In genomic region chr12:57491393-57492280, GRCh38 we compare ENCODE assay signal across 12 cellular contexts. TPM values are rescaled to one million over a fixed set of nuclear protein-coding genes. Genes with fewer than 3 reads are reported as not detected.
DNase-seq lines count a peak whose midpoint lies in the region; ATAC-seq and TF ChIP-seq lines count a peak whose summit lies in the region.
"Had no signal": no experiment of that assay in that cellular context is flagged by ENCODE, and none has a peak within 500 bp of the region (broad histone marks: within the 10 kb centered on the region; RNA-seq: fewer than 3 reads in every experiment).

No MANE protein-coding gene starts in this region.

- peaks cover 37% of the 10 kb centered on the region for H3K79me2 ChIP-seq in KMS-11 (ENCODE audit: insufficient read depth, low read depth)
- H3K79me2 ChIP-seq in osteoblast (ENCODE audit: insufficient read depth, low read length), result peaks cover 42% of the 10 kb centered on the region

- peaks cover 2% of the 10 kb centered on the region for H3K27me3 Mint-ChIP-seq in activated CD4-positive, alpha-beta T cell treated with anti-CD3 and anti-CD28 coated beads, Interleukin-2, amount 10 ng/mL, durations not matched to agents 24 days and 14 days
- H3K27me3 Mint-ChIP-seq in activated T-helper 2 cell treated with anti-CD3 and anti-CD28 coated beads, Interferon-gamma antibody, Interleukin-2, Interleukin-4, amounts not matched to agents 10 μg/mL and 5 μg/mL and 100 μg/mL, durations not matched to agents 14 hours and 24 hours and 36 hours (ENCODE audit: low read depth), result no peaks in the 10 kb centered on the region

- H3K9me3 ChIP-seq in osteoblast (ENCODE audit: low read depth, low read length), result no peaks in the 10 kb centered on the region
- H3K9me3 ChIP-seq: transverse colon had no signal

- H3K4me3 ChIP-seq in KMS-11 (IDR thresholded peaks at IDR 0.05; ENCODE audit: insufficient read depth, low read depth, low read length) (no peak overlapping the region), osteoblast (ENCODE audit: insufficient read depth, low read length) (no peak overlapping the region)
- H3K4me3 ChIP-seq: transverse colon had no signal

- H3K27me3 ChIP-seq in KMS-11 (ENCODE audit: insufficient read depth, low read depth) (no peaks in the 10 kb centered on the region), osteoblast (ENCODE audit: insufficient read depth, low read length) (no peaks in the 10 kb centered on the region)
- H3K27me3 ChIP-seq: transverse colon had no signal

- ATAC-seq in GM18502 (IDR thresholded peaks at IDR 0.05; ENCODE audit: poor library complexity, unreplicated experiment), result no peak
- ATAC-seq: left ventricle myocardium superior had no signal

- H3K9ac ChIP-seq in KMS-11, result no peak overlapping the region

- H3K9me3 Mint-ChIP-seq in activated CD4-positive, alpha-beta T cell treated with anti-CD3 and anti-CD28 coated beads, Interleukin-2, amount 10 ng/mL, durations not matched to agents 24 days and 14 days, result no peaks in the 10 kb centered on the region
- no peaks in the 10 kb centered on the region for H3K9me3 Mint-ChIP-seq in activated T-helper 2 cell treated with anti-CD3 and anti-CD28 coated beads, Interferon-gamma antibody, Interleukin-2, Interleukin-4, amounts not matched to agents 10 μg/mL and 5 μg/mL and 100 μg/mL, durations not matched to agents 14 hours and 24 hours and 36 hours

- H3K4me2 ChIP-seq in KMS-11, result no peak overlapping the region
- H3K4me2 ChIP-seq in osteoblast (ENCODE audit: insufficient read depth, low read length), result no peak overlapping the region

- peaks cover 27% of the 10 kb centered on the region; the same call in 1 of the 2 replicates for H3K36me3 ChIP-seq in KMS-11 (ENCODE audit: insufficient read depth)
- H3K36me3 ChIP-seq in osteoblast (ENCODE audit: insufficient read depth, low read length), result peaks cover 37% of the 10 kb centered on the region

- peak overlapping the region; percentile 8 for H3K4me3 Mint-ChIP-seq in activated CD4-positive, alpha-beta T cell treated with anti-CD3 and anti-CD28 coated beads, Interleukin-2, amount 10 ng/mL, durations not matched to agents 24 days and 14 days
- H3K4me3 Mint-ChIP-seq in activated T-helper 2 cell treated with anti-CD3 and anti-CD28 coated beads, Interferon-gamma antibody, Interleukin-2, Interleukin-4, amounts not matched to agents 10 μg/mL and 5 μg/mL and 100 μg/mL, durations not matched to agents 14 hours and 24 hours and 36 hours (ENCODE audit: low read depth), result peak overlapping the region; percentile 19

- H2AFZ ChIP-seq in KMS-11 (ENCODE audit: low read depth) (no peak overlapping the region), osteoblast (ENCODE audit: low read length) (no peak overlapping the region)

- H3K27ac ChIP-seq in KMS-11, result peak overlapping the region; percentile 1; the same call in 1 of the 2 replicates
- no peak overlapping the region for H3K27ac ChIP-seq in osteoblast (ENCODE audit: low read depth, low read length)
- H3K27ac ChIP-seq: transverse colon had no signal

- H4K20me1 ChIP-seq in KMS-11 (ENCODE audit: insufficient read depth) (no peaks in the 10 kb centered on the region), osteoblast (ENCODE audit: insufficient read depth, low read length) (peaks cover 12% of the 10 kb centered on the region)

- peak; percentile 76 for TF ChIP-seq CTCF in KMS-11 (conservative IDR thresholded peaks at IDR 0.05; ENCODE audit: low read depth, low read length)
- TF ChIP-seq CTCF in osteoblast (IDR thresholded peaks at IDR 0.05; ENCODE audit: extremely low read depth, low read depth, low read length), result peak; percentile 14

- peaks cover 26% of the 10 kb centered on the region for H3K4me1 Mint-ChIP-seq in activated CD4-positive, alpha-beta T cell treated with anti-CD3 and anti-CD28 coated beads, Interleukin-2, amount 10 ng/mL, durations not matched to agents 24 days and 14 days
- H3K4me1 Mint-ChIP-seq in activated T-helper 2 cell treated with anti-CD3 and anti-CD28 coated beads, Interferon-gamma antibody, Interleukin-2, Interleukin-4, amounts not matched to agents 10 μg/mL and 5 μg/mL and 100 μg/mL, durations not matched to agents 14 hours and 24 hours and 36 hours (ENCODE audit: low read depth), result peaks cover 18% of the 10 kb centered on the region

- DNase-seq in activated CD4-positive, alpha-beta T cell treated with anti-CD3 and anti-CD28 coated beads, Interleukin-2, amount 10 ng/mL, durations not matched to agents 24 days and 14 days, result no peak
- no peak for DNase-seq in activated CD4-positive, alpha-beta T cell treated with anti-CD3 and anti-CD28 coated beads, Interleukin-2, amount 50 U/mL, for 48 hours
- no peak for DNase-seq in activated T-helper 2 cell treated with anti-CD3 and anti-CD28 coated beads, Interferon-gamma antibody, Interleukin-2, Interleukin-4, amounts not matched to agents 10 μg/mL and 5 μg/mL and 100 μg/mL, durations not matched to agents 14 hours and 24 hours and 36 hours (ENCODE audit: low spot score)
- DNase-seq in osteoblast (ENCODE audit: insufficient read length, low spot score, missing footprints) (no peak), RPMI8226 (no peak), hypothalamus (lab: John Stamatoyannopoulos, UW) (no peak)
- DNase-seq: activated CD4-positive, alpha-beta T cell treated with anti-CD3 and anti-CD28 coated beads for 48 hours; left ventricle myocardium superior; NCI-H2029 treated with DMSO at 0.1 percent for 48 hours; transverse colon had no signal

- intact Hi-C loops in activated CD4-positive, alpha-beta T cell treated with anti-CD3 and anti-CD28 coated beads, Interleukin-2, amount 10 ng/mL, durations not matched to agents 24 days and 14 days (cut with micrococcal nuclease), result no loop called here
- intact Hi-C loops in activated T-helper 2 cell treated with anti-CD3 and anti-CD28 coated beads, Interferon-gamma antibody, Interleukin-2, Interleukin-4, amounts not matched to agents 10 μg/mL and 5 μg/mL and 100 μg/mL, durations not matched to agents 14 hours and 24 hours and 36 hours (cut with micrococcal nuclease), result no loop called here

- peak overlapping the region; percentile 81 for H3K27ac Mint-ChIP-seq in activated CD4-positive, alpha-beta T cell treated with anti-CD3 and anti-CD28 coated beads, Interleukin-2, amount 10 ng/mL, durations not matched to agents 24 days and 14 days
- peak overlapping the region; percentile 64 for H3K27ac Mint-ChIP-seq in activated T-helper 2 cell treated with anti-CD3 and anti-CD28 coated beads, Interferon-gamma antibody, Interleukin-2, Interleukin-4, amounts not matched to agents 10 μg/mL and 5 μg/mL and 100 μg/mL, durations not matched to agents 14 hours and 24 hours and 36 hours

- H3K36me3 Mint-ChIP-seq in activated CD4-positive, alpha-beta T cell treated with anti-CD3 and anti-CD28 coated beads, Interleukin-2, amount 10 ng/mL, durations not matched to agents 24 days and 14 days (ENCODE audit: low read depth), result peaks cover 67% of the 10 kb centered on the region
- H3K36me3 Mint-ChIP-seq in activated T-helper 2 cell treated with anti-CD3 and anti-CD28 coated beads, Interferon-gamma antibody, Interleukin-2, Interleukin-4, amounts not matched to agents 10 μg/mL and 5 μg/mL and 100 μg/mL, durations not matched to agents 14 hours and 24 hours and 36 hours (ENCODE audit: low read depth), result peaks cover 67% of the 10 kb centered on the region

- peaks cover 27% of the 10 kb centered on the region for H3K4me1 ChIP-seq in KMS-11 (ENCODE audit: low read depth, poor library complexity, severe bottlenecking)
- H3K4me1 ChIP-seq in osteoblast (ENCODE audit: insufficient read depth, low read length), result peaks cover 9% of the 10 kb centered on the region

RNA-seq across cellular contexts. Expression of gene MARS1, which starts 3.8 kb away (rescaled TPM):
- total RNA-seq in activated CD4-positive, alpha-beta T cell treated with anti-CD3 and anti-CD28 coated beads, Interleukin-2, amount 10 ng/mL, durations not matched to agents 24 days and 14 days, result 307 and 316 TPM in 2 replicates
- 249 and 257 TPM in 2 replicates for total RNA-seq in activated T-helper 2 cell treated with anti-CD3 and anti-CD28 coated beads, Interferon-gamma antibody, Interleukin-2, Interleukin-4, amounts not matched to agents 10 μg/mL and 5 μg/mL and 100 μg/mL, durations not matched to agents 14 hours and 24 hours and 36 hours
- 171 and 187 TPM in 2 replicates for total RNA-seq in osteoblast

RNA-seq across cellular contexts. Expression of gene ARHGAP9, which starts 12.0 kb away (rescaled TPM):
- 102 and 103 TPM in 2 replicates for total RNA-seq in activated CD4-positive, alpha-beta T cell treated with anti-CD3 and anti-CD28 coated beads, Interleukin-2, amount 10 ng/mL, durations not matched to agents 24 days and 14 days
- 105 and 106 TPM in 2 replicates for total RNA-seq in activated T-helper 2 cell treated with anti-CD3 and anti-CD28 coated beads, Interferon-gamma antibody, Interleukin-2, Interleukin-4, amounts not matched to agents 10 μg/mL and 5 μg/mL and 100 μg/mL, durations not matched to agents 14 hours and 24 hours and 36 hours
- 0.29 and 0.36 TPM in 2 replicates for total RNA-seq in osteoblast

RNA-seq across cellular contexts. Expression of gene DDIT3, which starts 28.7 kb away (rescaled TPM):
- 15.3 and 16.7 TPM in 2 replicates for total RNA-seq in activated CD4-positive, alpha-beta T cell treated with anti-CD3 and anti-CD28 coated beads, Interleukin-2, amount 10 ng/mL, durations not matched to agents 24 days and 14 days
- total RNA-seq in activated T-helper 2 cell treated with anti-CD3 and anti-CD28 coated beads, Interferon-gamma antibody, Interleukin-2, Interleukin-4, amounts not matched to agents 10 μg/mL and 5 μg/mL and 100 μg/mL, durations not matched to agents 14 hours and 24 hours and 36 hours, result 10.9 and 11.4 TPM in 2 replicates
- total RNA-seq in osteoblast, result 118 and 136 TPM in 2 replicates

RNA-seq across cellular contexts. Expression of gene MBD6, which starts 31.0 kb away (rescaled TPM):
- 67.5 and 67.8 TPM in 2 replicates for total RNA-seq in activated CD4-positive, alpha-beta T cell treated with anti-CD3 and anti-CD28 coated beads, Interleukin-2, amount 10 ng/mL, durations not matched to agents 24 days and 14 days
- total RNA-seq in activated T-helper 2 cell treated with anti-CD3 and anti-CD28 coated beads, Interferon-gamma antibody, Interleukin-2, Interleukin-4, amounts not matched to agents 10 μg/mL and 5 μg/mL and 100 μg/mL, durations not matched to agents 14 hours and 24 hours and 36 hours, result 62.4 and 67.9 TPM in 2 replicates
- total RNA-seq in osteoblast, result 5.0 and 5.8 TPM in 2 replicates

RNA-seq across cellular contexts. Expression of gene GLI1, which starts 32.1 kb away (rescaled TPM):
- 0.96 and 1.2 TPM in 2 replicates for total RNA-seq in activated CD4-positive, alpha-beta T cell treated with anti-CD3 and anti-CD28 coated beads, Interleukin-2, amount 10 ng/mL, durations not matched to agents 24 days and 14 days
- total RNA-seq in activated T-helper 2 cell treated with anti-CD3 and anti-CD28 coated beads, Interferon-gamma antibody, Interleukin-2, Interleukin-4, amounts not matched to agents 10 μg/mL and 5 μg/mL and 100 μg/mL, durations not matched to agents 14 hours and 24 hours and 36 hours, result 1.3 and 1.5 TPM in 2 replicates
- 0.29 and 0.36 TPM in 2 replicates for total RNA-seq in osteoblast

Comparison
In these comparisons a context has a peak if more than half of its experiments do, and no peak if none do; other contexts are left out.
1. RNA of gene ARHGAP9, which starts 12.0 kb away (total RNA-seq): 105 to 106 TPM in activated T-helper 2 cell treated with anti-CD3 and anti-CD28 coated beads, Interferon-gamma antibody, Interleukin-2, Interleukin-4, amounts not matched to agents 10 μg/mL and 5 μg/mL and 100 μg/mL, durations not matched to agents 14 hours and 24 hours and 36 hours and 102 to 103 TPM in activated CD4-positive, alpha-beta T cell treated with anti-CD3 and anti-CD28 coated beads, Interleukin-2, amount 10 ng/mL, durations not matched to agents 24 days and 14 days; 0.29 to 0.36 TPM in osteoblast; every median in the first group is over 10 times any median in the second.